ENCODE assay signal across 8 cellular contexts in the genomic region with DNA sequence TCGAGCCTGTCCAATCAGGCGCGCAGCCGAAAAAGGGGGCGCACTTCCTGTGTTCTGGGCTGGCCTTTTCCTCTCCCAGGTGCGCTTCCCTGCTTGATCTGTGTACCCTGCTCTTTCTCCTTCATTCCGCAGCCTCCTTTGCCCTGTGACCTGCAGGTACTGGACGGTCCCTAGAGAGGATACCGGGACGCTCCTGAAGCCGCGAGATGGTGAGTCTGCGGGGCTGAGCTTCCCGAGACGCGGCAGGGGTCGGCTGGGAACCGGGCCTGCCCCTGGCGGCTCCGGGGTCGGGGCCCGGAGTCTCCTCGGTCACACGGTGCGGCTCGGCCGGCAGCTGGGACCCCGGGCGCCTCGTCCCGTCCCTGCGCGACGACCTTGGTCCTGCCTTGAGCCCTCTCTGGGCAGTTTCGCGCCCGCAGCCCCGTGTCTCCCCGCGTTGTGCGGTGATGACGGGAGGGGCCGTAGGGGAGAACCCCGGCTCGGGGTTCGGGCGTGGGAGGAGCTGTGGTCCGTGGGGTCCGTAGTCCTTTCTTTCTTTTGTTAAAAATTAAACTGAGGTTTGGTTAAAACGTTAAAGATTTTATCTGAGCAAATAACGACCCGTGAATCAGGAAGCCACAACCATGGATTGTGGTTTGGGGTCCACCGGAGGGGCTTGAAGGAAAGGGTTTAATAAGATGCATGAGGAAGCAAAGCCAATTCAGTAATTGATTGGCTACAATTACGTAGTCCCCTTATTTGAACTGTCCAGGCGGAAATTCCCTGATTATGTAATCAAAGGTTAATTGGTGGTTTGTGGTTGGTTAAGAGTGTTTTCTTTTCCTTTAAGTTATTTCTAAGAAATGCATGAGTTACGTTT.
A peak's percentile ranks its signal among the peaks of the same experiment; 100 is the strongest.
DNase-seq lines count a peak whose midpoint lies in the region; ATAC-seq, FAIRE-seq and TF ChIP-seq lines count a peak whose summit lies in the region.

No MANE protein-coding gene starts in this region.

- intact Hi-C loops in HepG2 (cut with micrococcal nuclease; ENCODE audit: unreplicated experiment): loop anchor here (1.0 to 2.0 kb wide), 2 partner anchors 13 to 192 kb away; a partner anchor contains a TSS

- peaks cover 17% of the 10 kb centered on the region for H4K20me1 ChIP-seq in HepG2 (ENCODE audit: insufficient read depth, low read length)

- in situ Hi-C loops in HepG2 (cut with HindIII; ENCODE audit: extremely low pct_ligation_motif_present, low pct_unique_long_range_greater_than_20kb): loop anchor here (5.0 to 25.0 kb wide), 2 partner anchors 243 to 713 kb away; a partner anchor contains a TSS

- 2% methylated on average over 41 of the region's 56 CpGs for WGBS in HepG2 (ENCODE audit: low lambda C conversion rate)

- BruUV-seq in HepG2 (replicated peaks; lab: Mats Ljungman, UMichigan): no TSS peak

- POLR2A ChIA-PET in HepG2 (lab: Yijun Ruan, JAX): interaction anchor here (0.6 to 3.4 kb wide), 14 partner anchors 11 to 715 kb away, joined by 3 to 131 read pairs (median 4); a partner anchor contains a TSS

- H3K4me1 ChIP-seq in ES-I3 (ENCODE audit: insufficient read depth, low read length): no peaks in the 10 kb centered on the region
- H3K4me1 ChIP-seq in HUES6 (ENCODE audit: control insufficient read depth, insufficient read depth, low read length): 0 out of 2 replicates have a peak, but pooled peaks cover 7% of the 10 kb centered on the region
- peaks cover 49% of the 10 kb centered on the region for H3K4me1 ChIP-seq in HepG2 (ENCODE audit: insufficient read depth, low read length)

- peak; percentile 82 for DNase-seq in central memory CD4-positive, alpha-beta T cell
- DNase-seq in HepG2 (ENCODE audit: low spot score): peak; percentile 90
- peak; percentile 89 for DNase-seq in stimulated activated CD4-positive, alpha-beta T cell treated with anti-CD3 and anti-CD28 coated beads, Interleukin-4, amount 100 ng/mL, for 24 hours
- no peak for DNase-seq in SKM-1 (lab: John Stamatoyannopoulos, UW; ENCODE audit: unreplicated experiment)

- no peak overlapping the region for H2AFZ ChIP-seq in HepG2 (ENCODE audit: low read length)

- no peak; the same call in 1 of the 2 replicates for TF ChIP-seq RAD21 in HepG2 (CRISPR knock-in tag; IDR thresholded peaks at IDR 0.05)

- H3K4me2 ChIP-seq in HepG2 (ENCODE audit: low read depth, low read length): peak overlapping the region; percentile 90

- TF ChIP-seq CTCF in HepG2 (CRISPR knock-in tag; IDR thresholded peaks at IDR 0.05): peak; percentile 55

- H3K9ac ChIP-seq in ES-I3 (ENCODE audit: low read depth, low read length) (peak overlapping the region; percentile 78), HUES6 (ENCODE audit: low read length) (peak overlapping the region; percentile 81), HepG2 (ENCODE audit: insufficient read depth, low read depth, low read length) (peak overlapping the region; percentile 89)

- FAIRE-seq in HepG2 (lab: Jason Lieb, UNC): peak; percentile 88

- peaks cover 22% of the 10 kb centered on the region for H3K79me2 ChIP-seq in HepG2 (ENCODE audit: insufficient read depth, low read length)

- H3K36me3 ChIP-seq in ES-I3 (ENCODE audit: insufficient read depth, low read length) (peaks cover 15% of the 10 kb centered on the region; the same call in 1 of the 2 replicates), HUES6 (ENCODE audit: control insufficient read depth, insufficient read depth, low read length) (peaks cover 35% of the 10 kb centered on the region), HepG2 (replicated peaks in 1 of 2; ENCODE audit: control insufficient read depth in 1 of 2, insufficient read depth in 2 of 2, low read length in 2 of 2) (peaks cover 31 to 42% of the 10 kb centered on the region in 2 experiments)

- peak; percentile 58 for ATAC-seq in GM21423 (IDR thresholded peaks at IDR 0.05; ENCODE audit: unreplicated experiment)
- peak; percentile 20 to 25 for ATAC-seq in activated CD4-positive, CD25-positive, alpha-beta regulatory T cell treated with anti-CD3 and anti-CD28 coated beads, Interleukin-2, amount 50 U/mL, for 24 hours
- ATAC-seq in HepG2: peak; percentile 90

- CTCF ChIA-PET in HepG2 (lab: Yijun Ruan, JAX; ENCODE audit: low intra/inter-chr PET ratio, low total read pairs): no interaction called here

- peak overlapping the region; percentile 94 for H3K4me3 ChIP-seq in HUES6 (ENCODE audit: low read depth, low read length)
- H3K4me3 ChIP-seq in HepG2 (replicated peaks in 1 of 3; ENCODE audit: insufficient read depth in 1 of 3, low read depth in 2 of 3, low read length in 3 of 3): peak overlapping the region; percentile 75 to 97 (median 86)

- TF ChIP-seq POLR2A in HepG2 (IDR thresholded peaks at IDR 0.05; ENCODE audit: insufficient read depth in 1 of 2, low read depth in 2 of 2, low read length in 2 of 2): peak; percentile 92 to 95

- H3K27ac ChIP-seq in HUES6 (ENCODE audit: low read depth, low read length): no peak overlapping the region
- H3K27ac ChIP-seq in HepG2 (ENCODE audit: extremely low read length, insufficient read depth, low read length): peak overlapping the region; percentile 91

- H3K9me3 ChIP-seq in ES-I3 (ENCODE audit: control insufficient read depth, insufficient read depth, low read length) (no peaks in the 10 kb centered on the region), HUES6 (ENCODE audit: control insufficient read depth, insufficient read depth, low read depth, low read length) (no peaks in the 10 kb centered on the region), HepG2 (ENCODE audit: low read length) (no peaks in the 10 kb centered on the region)

- H3K27me3 ChIP-seq in HUES6 (ENCODE audit: control insufficient read depth, insufficient read depth, low read length) (peaks cover 22% of the 10 kb centered on the region; the same call in 1 of the 2 replicates), HepG2 (ENCODE audit: control insufficient read depth in 1 of 2, insufficient read depth in 2 of 2, low read length in 2 of 2) (no peaks in the 10 kb centered on the region; a peak in 1 of 5 replicates)

- TF ChIP-seq EP300 in HepG2 (IDR thresholded peaks at IDR 0.05; ENCODE audit: low read depth in 2 of 2, low read length in 2 of 2) (peak; percentile 55 to 76; a peak in 3 of 4 replicates), HepG2 (CRISPR knock-in tag; IDR thresholded peaks at IDR 0.05; ENCODE audit: borderline replicate concordance) (peak; percentile 10; the same call in 1 of the 2 replicates)

TF ChIP-seq in HepG2, 621 proteins besides CTCF, POLR2A, EP300 and RAD21 (continues in another document):
- TF ChIP-seq ZBTB3 (CRISPR knock-in tag; IDR thresholded peaks at IDR 0.05; ENCODE audit: borderline replicate concordance, low read depth) (peak; percentile 52; the same call in 1 of the 2 replicates), SP140L (CRISPR knock-in tag; IDR thresholded peaks at IDR 0.05; ENCODE audit: borderline replicate concordance) (no peak), ELF1 (CRISPR knock-in tag; IDR thresholded peaks at IDR 0.05) (peak; percentile 91), SAFB2 (CRISPR knock-in tag; IDR thresholded peaks at IDR 0.05; ENCODE audit: borderline replicate concordance, low read depth) (peak; percentile 96), SP2 (CRISPR knock-in tag; IDR thresholded peaks at IDR 0.05) (peak; percentile 91), ETV6 (CRISPR knock-in tag; conservative IDR thresholded peaks at IDR 0.05) (peak; percentile 87), FOXK1 (CRISPR knock-in tag; IDR thresholded peaks at IDR 0.05; ENCODE audit: borderline replicate concordance, low read depth) (peak; percentile 41; the same call in 1 of the 2 replicates), HHEX (CRISPR knock-in tag; IDR thresholded peaks at IDR 0.05) (0 out of 2 replicates have a peak, but pooled peaks have one; percentile 27), MIER2 (CRISPR knock-in tag; IDR thresholded peaks at IDR 0.05) (no peak), MAZ (IDR thresholded peaks at IDR 0.05; ENCODE audit: borderline replicate concordance, low read depth, low read length) (no peak), MAZ (CRISPR knock-in tag; IDR thresholded peaks at IDR 0.05; ENCODE audit: low read depth) (peak; percentile 78; the same call in 1 of the 2 replicates), ZNF136 (CRISPR knock-in tag; IDR thresholded peaks at IDR 0.05; ENCODE audit: low read depth) (no peak)
- TF ChIP-seq, protein P1, sequence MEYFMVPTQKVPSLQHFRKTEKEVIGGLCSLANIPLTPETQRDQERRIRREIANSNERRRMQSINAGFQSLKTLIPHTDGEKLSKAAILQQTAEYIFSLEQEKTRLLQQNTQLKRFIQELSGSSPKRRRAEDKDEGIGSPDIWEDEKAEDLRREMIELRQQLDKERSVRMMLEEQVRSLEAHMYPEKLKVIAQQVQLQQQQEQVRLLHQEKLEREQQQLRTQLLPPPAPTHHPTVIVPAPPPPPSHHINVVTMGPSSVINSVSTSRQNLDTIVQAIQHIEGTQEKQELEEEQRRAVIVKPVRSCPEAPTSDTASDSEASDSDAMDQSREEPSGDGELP (IDR thresholded peaks at IDR 0.05; ENCODE audit: borderline replicate concordance, low read depth): peak; percentile 27; the same call in 1 of the 2 replicates

Comparison
In these comparisons a context has a peak if more than half of its experiments do, and no peak if none do; other contexts are left out.
1. ATAC-seq: peak in every context shown above with its lines; median percentile 90 in HepG2; 58 in GM21423; 22 in activated CD4-positive, CD25-positive, alpha-beta regulatory T cell treated with anti-CD3 and anti-CD28 coated beads, Interleukin-2, amount 50 U/mL, for 24 hours.